In genomic region chr14:75458305-75458704, GRCh38 we compare ENCODE assay signal across 1 cellular context.
TF ChIP-seq lines count a peak whose summit lies in the region.

No MANE protein-coding gene starts in this region.

TF ChIP-seq in WTC11, 78 proteins besides CTCF, POLR2A, EP300 and RAD21 (continued from another document):
- TF ChIP-seq, protein P1, sequence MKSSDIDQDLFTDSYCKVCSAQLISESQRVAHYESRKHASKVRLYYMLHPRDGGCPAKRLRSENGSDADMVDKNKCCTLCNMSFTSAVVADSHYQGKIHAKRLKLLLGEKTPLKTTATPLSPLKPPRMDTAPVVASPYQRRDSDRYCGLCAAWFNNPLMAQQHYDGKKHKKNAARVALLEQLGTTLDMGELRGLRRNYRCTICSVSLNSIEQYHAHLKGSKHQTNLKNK (CRISPR knock-in tag; IDR thresholded peaks at IDR 0.05), result no peak
- TF ChIP-seq, protein P2, sequence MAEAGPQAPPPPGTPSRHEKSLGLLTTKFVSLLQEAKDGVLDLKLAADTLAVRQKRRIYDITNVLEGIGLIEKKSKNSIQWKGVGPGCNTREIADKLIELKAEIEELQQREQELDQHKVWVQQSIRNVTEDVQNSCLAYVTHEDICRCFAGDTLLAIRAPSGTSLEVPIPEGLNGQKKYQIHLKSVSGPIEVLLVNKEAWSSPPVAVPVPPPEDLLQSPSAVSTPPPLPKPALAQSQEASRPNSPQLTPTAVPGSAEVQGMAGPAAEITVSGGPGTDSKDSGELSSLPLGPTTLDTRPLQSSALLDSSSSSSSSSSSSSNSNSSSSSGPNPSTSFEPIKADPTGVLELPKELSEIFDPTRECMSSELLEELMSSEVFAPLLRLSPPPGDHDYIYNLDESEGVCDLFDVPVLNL (CRISPR knock-in tag; IDR thresholded peaks at IDR 0.05; ENCODE audit: borderline replicate concordance, low read depth), result no peak
- no peak for TF ChIP-seq NFYB (CRISPR knock-in tag; conservative IDR thresholded peaks at IDR 0.05; ENCODE audit: low read depth)
- TF ChIP-seq GABPB1 (CRISPR knock-in tag; IDR thresholded peaks at IDR 0.05), result no peak
